Comparison of ENCODE assay signal across 8 cellular contexts in the genomic region with DNA sequence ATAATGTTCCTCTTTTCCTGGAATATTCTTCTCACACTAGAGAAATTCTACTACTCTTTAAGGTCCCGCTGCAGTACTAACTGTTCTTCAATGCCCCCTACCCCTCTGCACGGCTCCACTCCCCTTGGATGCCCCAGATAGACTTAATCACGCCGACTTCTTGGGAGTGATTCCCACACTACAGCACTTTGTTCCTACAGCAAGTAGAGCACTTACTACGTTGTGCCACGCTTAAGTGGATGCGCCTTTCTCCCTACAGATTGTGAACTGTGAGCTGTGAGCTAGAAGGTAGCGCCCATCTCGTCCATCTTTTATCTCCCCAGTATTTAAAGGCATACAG. TPM values are rescaled to one million over a fixed set of nuclear protein-coding genes. Genes with fewer than 3 reads are reported as not detected.
DNase-seq lines count a peak whose midpoint lies in the region; ATAC-seq and TF ChIP-seq lines count a peak whose summit lies in the region.

No MANE protein-coding gene starts in this region.

- H3K9ac ChIP-seq in KMS-11 = peak overlapping the region; percentile 47; the same call in 1 of the 2 replicates

- ATAC-seq in naive B cell (ENCODE audit: low read depth in 2 of 2) (no peak), GM21360 (IDR thresholded peaks at IDR 0.05; ENCODE audit: unreplicated experiment) (no peak)

- H3K9me3 Mint-ChIP-seq in naive B cell = peaks cover 0 to 16% (median 12%) of the 10 kb centered on the region in 7 donors

- H3K27ac ChIP-seq in KMS-11 = peak overlapping the region; percentile 45; the same call in 1 of the 2 replicates
- H3K27ac ChIP-seq in caudate nucleus (ENCODE audit: low read depth, low read length) = peak overlapping the region; percentile 100

- no peaks in the 10 kb centered on the region; the same call in 1 of the 2 replicates for H3K36me3 ChIP-seq in KMS-11 (ENCODE audit: insufficient read depth)

- H3K4me3 ChIP-seq in AG10803 (ENCODE audit: low read length) (peak overlapping the region; percentile 72), KMS-11 (IDR thresholded peaks at IDR 0.05; ENCODE audit: insufficient read depth, low read depth, low read length) (no peak overlapping the region)

- H3K4me1 Mint-ChIP-seq in naive B cell = peaks cover 23 to 42% (median 30%) of the 10 kb centered on the region in 3 donors

- H4K20me1 ChIP-seq in KMS-11 (ENCODE audit: insufficient read depth) = no peaks in the 10 kb centered on the region

- H3K79me2 ChIP-seq in KMS-11 (ENCODE audit: insufficient read depth, low read depth) = no peaks in the 10 kb centered on the region

- peaks cover 7 to 9% of the 10 kb centered on the region in 2 donors for H3K36me3 Mint-ChIP-seq in naive B cell

- no peak for TF ChIP-seq CTCF in AG10803 (conservative IDR thresholded peaks at IDR 0.05; ENCODE audit: low read length)
- TF ChIP-seq CTCF in KMS-11 (conservative IDR thresholded peaks at IDR 0.05; ENCODE audit: low read depth, low read length) = no peak

- H3K4me1 ChIP-seq in KMS-11 (ENCODE audit: low read depth, poor library complexity, severe bottlenecking) = peaks cover 15% of the 10 kb centered on the region

- DNase-seq in AG10803 (ENCODE audit: low read depth) = no peak
- DNase-seq in caudate nucleus (lab: John Stamatoyannopoulos, UW) = no peak
- no peak for DNase-seq in naive B cell
- DNase-seq in cortex of kidney (lab: John Stamatoyannopoulos, UW) = no peak
- no peak for DNase-seq in foreskin melanocyte
- DNase-seq in amniotic stem cell (lab: John Stamatoyannopoulos, UW) = no peak

- no peaks in the 10 kb centered on the region for H3K27me3 Mint-ChIP-seq in naive B cell

- H3K4me3 Mint-ChIP-seq in naive B cell = peak overlapping the region; percentile 95 to 99 (median 99)

- H3K4me2 ChIP-seq in KMS-11 = peak overlapping the region; percentile 94

- no peaks in the 10 kb centered on the region for H3K27me3 ChIP-seq in KMS-11 (ENCODE audit: insufficient read depth, low read depth)

- peak overlapping the region; percentile 100 for H2AFZ ChIP-seq in KMS-11 (ENCODE audit: low read depth)

- peak overlapping the region in 5 of 6 donors; percentile 45 to 99 (median 91) for H3K27ac Mint-ChIP-seq in naive B cell

RNA-seq across cellular contexts. Expression of a gene that starts 2.2 kb away (rescaled TPM):
- polyA plus RNA-seq in naive B cell (ENCODE audit: low read depth in 6 of 6) = 1 to 10 TPM in 5 of 6 donors, not detected in 1; 1.5 to 4.4 (median 2.3) TPM

RNA-seq across cellular contexts. Expression of a gene that starts 23.3 kb away (rescaled TPM):
- polyA plus RNA-seq in naive B cell (ENCODE audit: low read depth in 6 of 6) = 100 to 1,000 TPM; 187 to 238 (median 208) TPM

RNA-seq across cellular contexts. Expression of a gene that starts 57.1 kb away (rescaled TPM):
- polyA plus RNA-seq in naive B cell (ENCODE audit: low read depth in 6 of 6) = not detected
